ENCODE assay signal across 1 cellular context in the genomic region with DNA sequence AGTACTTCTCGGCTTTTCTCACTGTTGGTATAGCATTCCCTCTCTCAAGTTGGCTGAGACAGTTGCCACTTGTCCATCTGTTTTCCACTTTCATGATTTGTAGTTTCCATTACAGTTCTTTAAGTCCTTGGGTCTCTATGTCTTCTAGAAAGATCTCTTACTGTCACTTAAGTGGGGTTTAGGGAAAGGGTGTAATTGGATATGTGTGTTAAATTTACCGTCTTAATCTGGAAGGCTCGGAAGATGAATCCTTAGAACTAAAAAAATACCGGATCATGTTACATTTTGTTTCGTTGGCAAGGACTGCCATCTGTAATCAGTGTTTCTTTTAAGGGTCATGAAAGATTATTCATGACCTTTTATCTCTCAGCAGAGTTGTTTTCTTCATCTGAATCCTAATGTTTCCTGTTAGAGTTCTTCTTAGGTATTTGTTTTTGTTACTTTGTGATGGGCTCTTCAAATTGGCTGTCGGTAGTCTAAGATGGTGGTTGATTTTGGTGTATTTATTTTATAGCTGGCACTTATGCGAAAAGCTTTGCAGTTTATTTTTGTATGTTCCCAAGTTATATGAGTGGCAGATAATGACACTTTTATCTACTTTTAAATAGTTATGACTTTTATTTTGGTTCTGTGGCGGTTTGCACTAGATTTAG.
TF ChIP-seq lines count a peak whose summit lies in the region.

No MANE protein-coding gene starts in this region.

TF ChIP-seq in GM23338, 12 proteins besides CTCF, POLR2A, EP300 and RAD21:
- no peak for TF ChIP-seq POLR2AphosphoS5 (IDR thresholded peaks at IDR 0.05; ENCODE audit: low read depth)
- no peak for TF ChIP-seq ETS1 (IDR thresholded peaks at IDR 0.05)
- no peak for TF ChIP-seq ZNF114 (CRISPR knock-in tag; IDR thresholded peaks at IDR 0.05)
- TF ChIP-seq NANOG (IDR thresholded peaks at IDR 0.05; ENCODE audit: borderline replicate concordance): no peak
- TF ChIP-seq EZH2 (IDR thresholded peaks at IDR 0.05; ENCODE audit: low read depth, unreplicated experiment): no peak
- no peak for TF ChIP-seq CREB1 (CRISPR knock-in tag; IDR thresholded peaks at IDR 0.05; ENCODE audit: low read depth)
- TF ChIP-seq JUNB (IDR thresholded peaks at IDR 0.05; ENCODE audit: unreplicated experiment): no peak
- no peak for TF ChIP-seq ZNF462 (CRISPR knock-in tag; IDR thresholded peaks at IDR 0.05)
- no peak for TF ChIP-seq STAT1 (IDR thresholded peaks at IDR 0.05; ENCODE audit: unreplicated experiment)
- no peak for TF ChIP-seq ZNF331 (CRISPR knock-in tag; IDR thresholded peaks at IDR 0.05; ENCODE audit: low read depth)
- TF ChIP-seq EZH2phosphoT487 (IDR thresholded peaks at IDR 0.05; ENCODE audit: unreplicated experiment): no peak
